10 cellular contexts compared by ENCODE assay signal in genomic region chr7:132576723-132577089, GRCh38. TPM values are rescaled to one million over a fixed set of nuclear protein-coding genes. Genes with fewer than 3 reads are reported as not detected.
DNase-seq lines count a peak whose midpoint lies in the region; ATAC-seq and TF ChIP-seq lines count a peak whose summit lies in the region.
"Had no signal": no experiment of that assay in that cellular context is flagged by ENCODE, and none has a peak within 500 bp of the region (broad histone marks: within the 10 kb centered on the region; RNA-seq: fewer than 3 reads in every experiment).

No MANE protein-coding gene starts in this region.

- H3K18ac ChIP-seq in mesenchymal stem cell (ENCODE audit: low read depth in 1 of 2, low read length in 2 of 2), result no peak overlapping the region

- no peak overlapping the region for H3K9ac ChIP-seq in SK-N-SH
- H3K9ac ChIP-seq in mesenchymal stem cell (ENCODE audit: low read length), result peak overlapping the region; percentile 84

- H3K79me1 ChIP-seq in mesenchymal stem cell (replicated peaks; ENCODE audit: low read length, poor library complexity, severe bottlenecking), result no peaks in the 10 kb centered on the region

- no peak overlapping the region for H2BK15ac ChIP-seq in mesenchymal stem cell (ENCODE audit: low read depth, poor library complexity, severe bottlenecking)

- H3K4me2 ChIP-seq in SK-N-SH, result peak overlapping the region; percentile 93
- peak overlapping the region; percentile 68 for H3K4me2 ChIP-seq in mesenchymal stem cell (ENCODE audit: low read length, poor library complexity, severe bottlenecking)

- H3K27ac ChIP-seq in SK-N-SH (ENCODE audit: low read depth in 2 of 2, low read length in 1 of 2) (no peak overlapping the region; a peak in 1 of 4 replicates), coronary artery (peak overlapping the region in 1 of 2 donors; percentile 66), mesenchymal stem cell (ENCODE audit: low read length, poor library complexity, severe bottlenecking) (no peak overlapping the region), tibial artery (no peak overlapping the region)
- H3K27ac ChIP-seq: epithelial cell of prostate had no signal

- POLR2A ChIA-PET in SK-N-SH (lab: Yijun Ruan, JAX), result no interaction called here

- H2AFZ ChIP-seq in SK-N-SH (ENCODE audit: low read depth), result peak overlapping the region; percentile 60
- H2AFZ ChIP-seq in mesenchymal stem cell (ENCODE audit: low read depth, low read length), result no peak overlapping the region

- H3K4me3 ChIP-seq in SK-N-SH (ENCODE audit: low read depth in 2 of 2, low read length in 1 of 2), result peak overlapping the region; percentile 48 to 74
- peak overlapping the region; percentile 75 for H3K4me3 ChIP-seq in coronary artery
- peak overlapping the region; percentile 48 to 89 for H3K4me3 ChIP-seq in mesenchymal stem cell (ENCODE audit: insufficient read depth in 1 of 2, low read depth in 1 of 2, low read length in 2 of 2)
- H3K4me3 ChIP-seq in tibial artery, result peak overlapping the region; percentile 52 to 65

- H2AK5ac ChIP-seq in mesenchymal stem cell (ENCODE audit: low read length, severe bottlenecking), result no peak overlapping the region

- no peak overlapping the region for H4K91ac ChIP-seq in mesenchymal stem cell (ENCODE audit: low read length)

- peaks cover 6% of the 10 kb centered on the region; the same call in 1 of the 2 replicates for H3K79me2 ChIP-seq in SK-N-SH (ENCODE audit: insufficient read depth)

- no peak overlapping the region for H2BK12ac ChIP-seq in mesenchymal stem cell (ENCODE audit: low read length in 2 of 2)

- DNase-seq in SK-N-SH (peak; percentile 86), coronary artery (ENCODE audit: low spot score) (no peak), mesenchymal stem cell (no peak), tibial artery (no peak), NCI-H187 (lab: John Stamatoyannopoulos, UW) (no peak), GF-D8 (lab: John Stamatoyannopoulos, UW) (no peak)
- DNase-seq: T-helper 9 cell had no signal

- no peak overlapping the region for H4K8ac ChIP-seq in mesenchymal stem cell (ENCODE audit: low read length)

- TF ChIP-seq CTCF in SK-N-SH (IDR thresholded peaks at IDR 0.05) (no peak), coronary artery (IDR thresholded peaks at IDR 0.05) (no peak), tibial artery (IDR thresholded peaks at IDR 0.05) (no peak)

- no peak overlapping the region for H2BK5ac ChIP-seq in mesenchymal stem cell (ENCODE audit: low read depth, low read length, poor library complexity, severe bottlenecking)

- peaks cover 4% of the 10 kb centered on the region for H3F3A ChIP-seq in SK-N-SH (replicated peaks; ENCODE audit: insufficient read depth)

- no peak for TF ChIP-seq RAD21 in SK-N-SH (IDR thresholded peaks at IDR 0.05; ENCODE audit: low read length)

- H3K9me3 ChIP-seq in SK-N-SH (no peaks in the 10 kb centered on the region), mesenchymal stem cell (ENCODE audit: control insufficient read depth, low read length) (no peaks in the 10 kb centered on the region), tibial artery (no peaks in the 10 kb centered on the region)

- no peaks in the 10 kb centered on the region for H3K9me2 ChIP-seq in SK-N-SH

- intact Hi-C loops in tibial artery (cut with DNase I; ENCODE audit: low total_unique reads), result loop anchor here (5.0 kb wide), 2 partner anchors 259 to 889 kb away; no protein-coding TSS in a partner anchor

- TF ChIP-seq EP300 in SK-N-SH (IDR thresholded peaks at IDR 0.05; ENCODE audit: borderline replicate concordance in 1 of 2, low read depth in 1 of 2, low read length in 1 of 2), result no peak

- peaks cover 10% of the 10 kb centered on the region; the same call in 1 of the 2 replicates for H4K20me1 ChIP-seq in SK-N-SH (ENCODE audit: insufficient read depth)

- peaks cover 17% of the 10 kb centered on the region; the same call in 1 of the 2 replicates for H3K27me3 ChIP-seq in SK-N-SH (ENCODE audit: insufficient read depth)
- H3K27me3 ChIP-seq in mesenchymal stem cell (ENCODE audit: control insufficient read depth in 1 of 2, insufficient read depth in 1 of 2, low read length in 2 of 2), result peaks cover 11 to 82% of the 10 kb centered on the region in 2 experiments
- peaks cover 0 to 39% of the 10 kb centered on the region in 2 donors for H3K27me3 ChIP-seq in tibial artery

- H3K4me1 ChIP-seq in SK-N-SH (ENCODE audit: control insufficient read depth in 1 of 2, insufficient read depth in 2 of 2, low read depth in 1 of 2, low read length in 1 of 2), result peaks cover 0 to 44% of the 10 kb centered on the region in 2 experiments; a peak in 2 of 4 replicates
- peaks cover 21% of the 10 kb centered on the region for H3K4me1 ChIP-seq in mesenchymal stem cell (ENCODE audit: control insufficient read depth, insufficient read depth, low read depth, low read length)
- H3K4me1 ChIP-seq in tibial artery, result peaks cover 0 to 32% (median 19%) of the 10 kb centered on the region in 4 donors

- ATAC-seq in SK-N-SH treated with all-trans-retinoic acid at 6 μM for 48 hours, result no peak; the same call in 2 of the 3 replicates
- no peak for ATAC-seq in HG03196 (IDR thresholded peaks at IDR 0.05; ENCODE audit: unreplicated experiment)

- no peaks in the 10 kb centered on the region for H3K36me3 ChIP-seq in SK-N-SH (replicated peaks in 1 of 2; ENCODE audit: control insufficient read depth in 1 of 2, insufficient read depth in 2 of 2, low read length in 1 of 2)
- no peaks in the 10 kb centered on the region for H3K36me3 ChIP-seq in mesenchymal stem cell (ENCODE audit: control insufficient read depth in 1 of 2, insufficient read depth in 2 of 2, low read depth in 1 of 2, low read length in 2 of 2)
- H3K36me3 ChIP-seq in tibial artery, result no peaks in the 10 kb centered on the region

- H2BK120ac ChIP-seq in mesenchymal stem cell (ENCODE audit: low read depth, low read length), result no peak overlapping the region

- H3K4ac ChIP-seq in mesenchymal stem cell (ENCODE audit: low read depth in 1 of 2, low read length in 2 of 2), result no peak overlapping the region

- peak overlapping the region in 1 of 2 experiments; percentile 63 for H3K23ac ChIP-seq in mesenchymal stem cell (ENCODE audit: low read length in 2 of 2)

- WGBS in SK-N-SH (ENCODE audit: low lambda C conversion rate), result 4% methylated on average over 27 of the region's 55 CpGs
- under 1% methylated on average over 31 of the region's 55 CpGs for WGBS in mesenchymal stem cell

- no peak overlapping the region for H3K14ac ChIP-seq in mesenchymal stem cell (ENCODE audit: low read length in 2 of 2)

- CTCF ChIA-PET in SK-N-SH (lab: Yijun Ruan, JAX), result interaction anchor here (0.6 to 15.3 kb wide), 50 partner anchors 8 to 1564 kb away, joined by 3 to 440 read pairs (median 5); no protein-coding TSS in a partner anchor

TF ChIP-seq in SK-N-SH, 30 proteins besides CTCF, POLR2A, EP300 and RAD21:
- no peak for TF ChIP-seq EZH2phosphoT487 (IDR thresholded peaks at IDR 0.05; ENCODE audit: borderline replicate concordance, low read depth)
- TF ChIP-seq TCF12 (IDR thresholded peaks at IDR 0.05), result no peak
- no peak for TF ChIP-seq GABPA (IDR thresholded peaks at IDR 0.05; ENCODE audit: low read depth)
- TF ChIP-seq CHD2 (IDR thresholded peaks at IDR 0.05; ENCODE audit: low read length, partially characterized antibody), result no peak
- no peak for TF ChIP-seq USF1 (IDR thresholded peaks at IDR 0.05; ENCODE audit: borderline replicate concordance, low read depth)
- no peak for TF ChIP-seq MAX (IDR thresholded peaks at IDR 0.05; ENCODE audit: low read depth)
TF ChIP-seq in SK-N-SH: peak in this region for 0.

TF ChIP-seq in SK-N-SH treated with all-trans-retinoic acid at 6 μM for 48 hours, 23 proteins besides CTCF, POLR2A, EP300 and RAD21 (continues in another document):
- TF ChIP-seq TOX (CRISPR knock-in tag; IDR thresholded peaks at IDR 0.05; ENCODE audit: borderline replicate concordance) (no peak), ZNF8 (CRISPR knock-in tag; IDR thresholded peaks at IDR 0.05) (no peak), CREB5 (CRISPR knock-in tag; IDR thresholded peaks at IDR 0.05; ENCODE audit: low read depth) (no peak), POU6F1 (CRISPR knock-in tag; IDR thresholded peaks at IDR 0.05; ENCODE audit: borderline replicate concordance, low read depth) (no peak)

RNA-seq across cellular contexts. Expression of gene PLXNA4, which starts 0.4 kb away (rescaled TPM):
- 2.4 and 3.0 TPM in 2 replicates for polyA plus RNA-seq in SK-N-SH (2012; rRNA removed)
- polyA plus RNA-seq in SK-N-SH (2012; cell fraction: cytosol; rRNA removed), result 1.9 and 3.1 TPM in 2 replicates
- polyA plus RNA-seq in SK-N-SH (2012; cell fraction: nucleus; rRNA removed), result 3.4 and 4.0 TPM in 2 replicates
- 0.06 TPM for polyA plus RNA-seq in mesenchymal stem cell (2013, experiment 1 of 2)
- polyA plus RNA-seq in mesenchymal stem cell (2013, experiment 2 of 2), result 0.07 TPM
